Comparison of ENCODE assay signal across 2 cellular contexts in genomic region chr3:13403213-13403817, GRCh38.
TF ChIP-seq lines count a peak whose summit lies in the region.

No MANE protein-coding gene starts in this region.

TF ChIP-seq in GM23338, 12 proteins besides CTCF, POLR2A, EP300 and RAD21 (continued from another document):
- TF ChIP-seq REST (IDR thresholded peaks at IDR 0.05; ENCODE audit: unreplicated experiment) (no peak), ETS1 (IDR thresholded peaks at IDR 0.05) (no peak), ZNF462 (CRISPR knock-in tag; IDR thresholded peaks at IDR 0.05) (no peak), ZNF331 (CRISPR knock-in tag; IDR thresholded peaks at IDR 0.05; ENCODE audit: low read depth) (no peak), POLR2AphosphoS5 (IDR thresholded peaks at IDR 0.05; ENCODE audit: low read depth) (no peak), CREB1 (CRISPR knock-in tag; IDR thresholded peaks at IDR 0.05; ENCODE audit: low read depth) (no peak), ZNF114 (CRISPR knock-in tag; IDR thresholded peaks at IDR 0.05) (no peak), JUNB (IDR thresholded peaks at IDR 0.05; ENCODE audit: unreplicated experiment) (no peak), EZH2 (IDR thresholded peaks at IDR 0.05; ENCODE audit: low read depth, unreplicated experiment) (no peak), NANOG (IDR thresholded peaks at IDR 0.05; ENCODE audit: borderline replicate concordance) (no peak), EZH2phosphoT487 (IDR thresholded peaks at IDR 0.05; ENCODE audit: unreplicated experiment) (no peak)

TF ChIP-seq in GM12878, 131 proteins besides CTCF, POLR2A, EP300 and RAD21 (continued from another document):
- no peak for TF ChIP-seq E4F1 (IDR thresholded peaks at IDR 0.05; ENCODE audit: borderline replicate concordance, partially characterized antibody)
- no peak for TF ChIP-seq PBX3 (IDR thresholded peaks at IDR 0.05; ENCODE audit: insufficient replicate concordance, low read depth, low read length)
- TF ChIP-seq IRF4 (IDR thresholded peaks at IDR 0.05; ENCODE audit: low read depth, low read length): no peak
- no peak for TF ChIP-seq RAD51 (IDR thresholded peaks at IDR 0.05)
- no peak for TF ChIP-seq ZBTB11 (CRISPR knock-in tag; IDR thresholded peaks at IDR 0.05)
- no peak for TF ChIP-seq CBX5 (IDR thresholded peaks at IDR 0.05; ENCODE audit: low read depth)
- TF ChIP-seq MLLT1 (IDR thresholded peaks at IDR 0.05): no peak
- no peak for TF ChIP-seq MEF2A (IDR thresholded peaks at IDR 0.05; ENCODE audit: insufficient read depth, low read depth, low read length)
- TF ChIP-seq POLR2AphosphoS5 (IDR thresholded peaks at IDR 0.05; ENCODE audit: low read length): no peak
- TF ChIP-seq ATF2 (IDR thresholded peaks at IDR 0.05; ENCODE audit: low read length): no peak
- no peak for TF ChIP-seq RBBP5 (conservative IDR thresholded peaks at IDR 0.05)
- TF ChIP-seq SIN3A (IDR thresholded peaks at IDR 0.05; ENCODE audit: low read depth, low read length): no peak
- no peak for TF ChIP-seq ZBTB4 (CRISPR knock-in tag; IDR thresholded peaks at IDR 0.05)
- TF ChIP-seq ZNF207 (IDR thresholded peaks at IDR 0.05; ENCODE audit: borderline replicate concordance): no peak
